ENCODE assay signal across 9 cellular contexts in the genomic region with DNA sequence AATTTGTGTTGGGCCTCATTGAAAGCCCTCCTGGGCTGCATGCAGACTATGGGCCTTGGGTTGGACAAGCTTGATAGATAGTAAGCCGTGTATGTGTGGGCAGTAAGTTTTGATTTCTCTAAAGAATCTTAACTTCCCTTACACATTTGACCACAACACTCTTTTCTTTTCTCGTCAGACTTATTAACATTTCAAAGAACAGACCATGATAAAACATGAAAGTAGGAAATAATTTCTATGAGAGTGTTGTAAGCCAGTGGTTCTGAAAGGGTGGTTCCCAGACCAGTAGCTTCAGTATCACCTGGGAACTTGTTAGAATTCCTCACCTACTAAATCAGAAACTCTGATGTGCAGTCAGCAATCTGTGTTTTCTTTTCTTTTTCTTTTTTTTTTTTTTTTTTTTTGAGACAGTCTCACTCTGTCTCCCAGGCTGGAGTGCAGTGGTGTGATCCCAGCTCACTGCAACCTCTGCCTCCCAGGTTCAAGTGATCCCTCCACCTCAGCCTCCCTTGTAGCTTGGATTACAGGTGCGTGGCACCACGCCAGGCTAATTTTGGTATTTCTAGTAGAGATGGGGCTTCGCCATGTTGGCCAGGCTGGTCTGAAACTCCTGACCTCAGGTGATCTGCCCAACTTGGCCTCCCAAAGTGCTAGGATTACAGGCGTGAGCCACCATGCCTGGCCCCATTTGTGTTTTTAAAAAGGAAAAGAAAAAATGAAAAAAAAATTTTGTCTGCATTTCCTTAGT. TPM values are rescaled to one million over a fixed set of nuclear protein-coding genes. Genes with fewer than 3 reads are reported as not detected.
DNase-seq lines count a peak whose midpoint lies in the region; ATAC-seq lines count a peak whose summit lies in the region.
"Had no signal": no experiment of that assay in that cellular context is flagged by ENCODE, and none has a peak within 500 bp of the region (broad histone marks: within the 10 kb centered on the region; RNA-seq: fewer than 3 reads in every experiment).

No MANE protein-coding gene starts in this region.

- peaks cover 5 to 13% of the 10 kb centered on the region in 2 donors for H3K36me3 Mint-ChIP-seq in activated naive CD4-positive, alpha-beta T cell treated with anti-CD3 and anti-CD28 coated beads, Interleukin-2, amount 50 U/mL, for 72 hours
- H3K36me3 Mint-ChIP-seq in stimulated activated effector memory CD8-positive, alpha-beta T cell treated with anti-CD3 and anti-CD28 coated beads, Interleukin-12 subunit alpha, Interleukin-12 subunit beta, amount 100 ng/mL, for 72 hours: peaks cover 6% of the 10 kb centered on the region
- H3K36me3 Mint-ChIP-seq in CD4-positive, alpha-beta memory T cell: no peaks in the 10 kb centered on the region

- H3K4me1 Mint-ChIP-seq in stimulated activated effector memory CD8-positive, alpha-beta T cell treated with anti-CD3 and anti-CD28 coated beads, Interleukin-12 subunit alpha, Interleukin-12 subunit beta, amount 100 ng/mL, for 72 hours: peaks cover 53% of the 10 kb centered on the region
- peaks cover 0 to 6% (median 4%) of the 10 kb centered on the region in 4 donors for H3K4me1 Mint-ChIP-seq in CD4-positive, alpha-beta memory T cell

- H3K4me1 ChIP-seq in CD4-positive, alpha-beta memory T cell (ENCODE audit: insufficient read depth, low read length): peaks cover 8% of the 10 kb centered on the region
- H3K4me1 ChIP-seq: adrenal gland had no signal

- no peak overlapping the region for H3K4me3 Mint-ChIP-seq in stimulated activated effector memory CD8-positive, alpha-beta T cell treated with anti-CD3 and anti-CD28 coated beads, Interleukin-12 subunit alpha, Interleukin-12 subunit beta, amount 100 ng/mL, for 72 hours
- H3K4me3 Mint-ChIP-seq in CD4-positive, alpha-beta memory T cell: no peak overlapping the region

- ATAC-seq in activated naive CD4-positive, alpha-beta T cell treated with anti-CD3 and anti-CD28 coated beads, Interleukin-2, amount 50 U/mL, for 72 hours: peak; percentile 68 to 72
- ATAC-seq in GM21723 (IDR thresholded peaks at IDR 0.05; ENCODE audit: unreplicated experiment) (peak; percentile 75), HG03354 (IDR thresholded peaks at IDR 0.05; ENCODE audit: poor library complexity, severe bottlenecking, unreplicated experiment) (peak; percentile 58)
- peak; percentile 79 for ATAC-seq in stimulated activated effector memory CD8-positive, alpha-beta T cell treated with anti-CD3 and anti-CD28 coated beads, Interleukin-12 subunit alpha, Interleukin-12 subunit beta, amount 100 ng/mL, for 72 hours

- no peak overlapping the region for H3K27ac ChIP-seq in CD4-positive, alpha-beta memory T cell (ENCODE audit: low read depth, low read length)
- H3K27ac ChIP-seq: adrenal gland had no signal

- intact Hi-C loops in CD4-positive, alpha-beta memory T cell (cut with micrococcal nuclease): no loop called here

- H3K9me3 ChIP-seq in CD4-positive, alpha-beta memory T cell (ENCODE audit: control insufficient read depth in 1 of 2, low read length in 2 of 2): no peaks in the 10 kb centered on the region
- H3K9me3 ChIP-seq: adrenal gland had no signal

- no peak for DNase-seq in activated naive CD4-positive, alpha-beta T cell treated with anti-CD3 and anti-CD28 coated beads, Interleukin-2, amount 50 U/mL, for 72 hours (ENCODE audit: low spot score in 2 of 2)
- no peak for DNase-seq in activated naive CD4-positive, alpha-beta T cell treated with Interleukin-2 at 50 U/mL for 16 hours
- peak in 1 of 2 donors; percentile 71 for DNase-seq in stimulated activated effector memory CD8-positive, alpha-beta T cell treated with anti-CD3 and anti-CD28 coated beads, Interleukin-12 subunit alpha, Interleukin-12 subunit beta, amount 100 ng/mL, for 72 hours (ENCODE audit: low spot score in 2 of 2)
- no peak for DNase-seq in occipital lobe (lab: John Stamatoyannopoulos, UW)
- no peak for DNase-seq in CD4-positive, alpha-beta memory T cell
- DNase-seq in hypothalamus (lab: John Stamatoyannopoulos, UW): no peak
- DNase-seq: adrenal gland had no signal

- no peaks in the 10 kb centered on the region for H3K9me3 Mint-ChIP-seq in activated naive CD4-positive, alpha-beta T cell treated with anti-CD3 and anti-CD28 coated beads, Interleukin-2, amount 50 U/mL, for 72 hours
- peaks cover 2% of the 10 kb centered on the region for H3K9me3 Mint-ChIP-seq in stimulated activated effector memory CD8-positive, alpha-beta T cell treated with anti-CD3 and anti-CD28 coated beads, Interleukin-12 subunit alpha, Interleukin-12 subunit beta, amount 100 ng/mL, for 72 hours
- peaks cover 0 to 4% (median 2%) of the 10 kb centered on the region in 8 donors for H3K9me3 Mint-ChIP-seq in CD4-positive, alpha-beta memory T cell

- H3K27me3 ChIP-seq in CD4-positive, alpha-beta memory T cell (ENCODE audit: insufficient read depth, low read length): no peaks in the 10 kb centered on the region
- H3K27me3 ChIP-seq: adrenal gland had no signal

- peak overlapping the region; percentile 63 to 91 for H3K27ac Mint-ChIP-seq in activated naive CD4-positive, alpha-beta T cell treated with anti-CD3 and anti-CD28 coated beads, Interleukin-2, amount 50 U/mL, for 72 hours
- H3K27ac Mint-ChIP-seq in stimulated activated effector memory CD8-positive, alpha-beta T cell treated with anti-CD3 and anti-CD28 coated beads, Interleukin-12 subunit alpha, Interleukin-12 subunit beta, amount 100 ng/mL, for 72 hours: peak overlapping the region; percentile 60
- no peak overlapping the region for H3K27ac Mint-ChIP-seq in CD4-positive, alpha-beta memory T cell

- POLR2A ChIA-PET in CD4-positive, alpha-beta memory T cell (lab: Charles Lee; ENCODE audit: partially characterized antibody): no interaction called here

- peaks cover 2 to 3% of the 10 kb centered on the region in 2 donors for H3K27me3 Mint-ChIP-seq in CD4-positive, alpha-beta memory T cell

- no peaks in the 10 kb centered on the region for H3K36me3 ChIP-seq in CD4-positive, alpha-beta memory T cell (ENCODE audit: insufficient read depth, low read length)
- H3K36me3 ChIP-seq: adrenal gland had no signal

- no peak overlapping the region for H3K4me3 ChIP-seq in CD4-positive, alpha-beta memory T cell (ENCODE audit: low read length in 2 of 2)
- H3K4me3 ChIP-seq: adrenal gland had no signal

- CTCF ChIA-PET in CD4-positive, alpha-beta memory T cell (lab: Charles Lee; ENCODE audit: partially characterized antibody): interaction anchor here (0.9 kb wide), 2 partner anchors 8 to 65 kb away, joined by 3 to 4 read pairs; no protein-coding TSS in a partner anchor

RNA-seq across cellular contexts. Expression of gene GCNT1, which starts 20.0 kb away (rescaled TPM):
- 1 to 10 TPM; 3.8 to 4.8 TPM for total RNA-seq in activated naive CD4-positive, alpha-beta T cell treated with anti-CD3 and anti-CD28 coated beads, Interleukin-2, amount 50 U/mL, for 72 hours
- total RNA-seq in occipital lobe: 4.4 TPM
- total RNA-seq in CD4-positive, alpha-beta memory T cell: 1 to 10 TPM; 3.4 to 5.8 TPM
- polyA plus RNA-seq in CD4-positive, alpha-beta memory T cell: 1 to 10 TPM; 9.2 to 9.3 TPM

RNA-seq across cellular contexts. Expression of gene RFK, which starts 44.8 kb away (rescaled TPM):
- total RNA-seq in activated naive CD4-positive, alpha-beta T cell treated with anti-CD3 and anti-CD28 coated beads, Interleukin-2, amount 50 U/mL, for 72 hours: 10 to 100 TPM in 1 of 2 donors, 1 to 10 TPM in 1; 5.8 to 12.2 TPM
- total RNA-seq in occipital lobe: 76.0 TPM
- total RNA-seq in CD4-positive, alpha-beta memory T cell: 10 to 100 TPM; 13.5 to 16.8 TPM
- polyA plus RNA-seq in CD4-positive, alpha-beta memory T cell: 10 to 100 TPM; 28.4 to 42.9 TPM

Comparison
In these comparisons a context has a peak if more than half of its experiments do, and no peak if none do; other contexts are left out.
1. H3K27ac Mint-ChIP-seq: peak in activated naive CD4-positive, alpha-beta T cell treated with anti-CD3 and anti-CD28 coated beads, Interleukin-2, amount 50 U/mL, for 72 hours (2 of 2) and stimulated activated effector memory CD8-positive, alpha-beta T cell treated with anti-CD3 and anti-CD28 coated beads, Interleukin-12 subunit alpha, Interleukin-12 subunit beta, amount 100 ng/mL, for 72 hours (single experiment); none in CD4-positive, alpha-beta memory T cell (0 of 7).
2. Peak in every context shown above with its lines, with median percentiles within 50 percentile points of each other: ATAC-seq.